In the genomic region with DNA sequence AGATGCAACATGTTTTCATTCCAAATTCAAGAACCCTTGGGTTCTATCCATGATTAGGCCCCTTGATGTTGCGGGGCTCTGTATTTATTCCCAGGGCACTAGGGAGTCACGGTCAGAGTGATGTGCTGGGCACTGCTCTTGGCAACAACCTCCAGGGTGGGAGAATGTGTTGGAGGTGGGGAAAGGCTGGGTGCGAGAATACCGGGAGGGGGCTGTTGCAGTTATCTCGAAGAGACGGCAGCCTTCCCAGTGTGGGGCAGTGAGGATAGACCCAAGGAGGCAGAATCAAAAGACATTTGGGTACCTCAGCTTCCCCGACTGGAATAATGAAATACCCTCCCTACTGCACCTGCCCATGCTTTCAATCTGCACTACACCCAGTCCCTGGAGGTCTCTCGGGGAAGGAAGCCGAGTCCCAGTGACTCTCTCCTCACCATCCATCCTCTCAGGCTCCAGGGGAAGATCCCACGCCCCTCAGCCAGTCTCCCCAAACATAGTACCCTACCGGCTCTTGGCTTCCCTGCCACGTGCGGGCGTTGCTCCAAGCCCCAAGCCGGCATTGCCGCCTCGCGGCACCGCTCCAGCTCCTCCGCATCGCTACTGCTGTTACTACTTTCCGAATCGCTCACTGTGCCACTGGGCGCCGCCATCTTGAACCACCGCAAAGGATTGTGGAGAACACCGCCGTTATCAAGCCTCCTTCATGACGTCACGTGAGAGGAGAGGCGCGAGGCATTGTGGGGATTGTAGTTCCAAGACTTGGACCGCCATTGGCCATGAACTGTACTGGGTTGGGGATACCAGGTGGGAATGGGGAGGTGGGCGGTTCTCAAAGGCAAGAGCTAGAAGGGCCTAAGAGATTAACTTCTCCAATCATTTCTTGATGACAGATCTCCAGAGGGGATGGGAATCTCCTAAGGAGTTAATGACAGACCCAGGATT, we compare ENCODE assay signal across 1 cellular context.
TF ChIP-seq lines count a peak whose summit lies in the region.

A gene with protein sequence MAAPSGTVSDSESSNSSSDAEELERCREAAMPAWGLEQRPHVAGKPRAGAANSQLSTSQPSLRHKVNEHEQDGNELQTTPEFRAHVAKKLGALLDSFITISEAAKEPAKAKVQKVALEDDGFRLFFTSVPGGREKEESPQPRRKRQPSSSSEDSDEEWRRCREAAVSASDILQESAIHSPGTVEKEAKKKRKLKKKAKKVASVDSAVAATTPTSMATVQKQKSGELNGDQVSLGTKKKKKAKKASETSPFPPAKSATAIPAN (minus strand): TSS at position 663 of the 942 bp plus-strand sequence. CDS start 13 bp downstream, at position 650.

TF ChIP-seq in HepG2, 621 proteins besides CTCF, POLR2A, EP300 and RAD21 (continued from another document and continues in another):
- TF ChIP-seq, protein P1, sequence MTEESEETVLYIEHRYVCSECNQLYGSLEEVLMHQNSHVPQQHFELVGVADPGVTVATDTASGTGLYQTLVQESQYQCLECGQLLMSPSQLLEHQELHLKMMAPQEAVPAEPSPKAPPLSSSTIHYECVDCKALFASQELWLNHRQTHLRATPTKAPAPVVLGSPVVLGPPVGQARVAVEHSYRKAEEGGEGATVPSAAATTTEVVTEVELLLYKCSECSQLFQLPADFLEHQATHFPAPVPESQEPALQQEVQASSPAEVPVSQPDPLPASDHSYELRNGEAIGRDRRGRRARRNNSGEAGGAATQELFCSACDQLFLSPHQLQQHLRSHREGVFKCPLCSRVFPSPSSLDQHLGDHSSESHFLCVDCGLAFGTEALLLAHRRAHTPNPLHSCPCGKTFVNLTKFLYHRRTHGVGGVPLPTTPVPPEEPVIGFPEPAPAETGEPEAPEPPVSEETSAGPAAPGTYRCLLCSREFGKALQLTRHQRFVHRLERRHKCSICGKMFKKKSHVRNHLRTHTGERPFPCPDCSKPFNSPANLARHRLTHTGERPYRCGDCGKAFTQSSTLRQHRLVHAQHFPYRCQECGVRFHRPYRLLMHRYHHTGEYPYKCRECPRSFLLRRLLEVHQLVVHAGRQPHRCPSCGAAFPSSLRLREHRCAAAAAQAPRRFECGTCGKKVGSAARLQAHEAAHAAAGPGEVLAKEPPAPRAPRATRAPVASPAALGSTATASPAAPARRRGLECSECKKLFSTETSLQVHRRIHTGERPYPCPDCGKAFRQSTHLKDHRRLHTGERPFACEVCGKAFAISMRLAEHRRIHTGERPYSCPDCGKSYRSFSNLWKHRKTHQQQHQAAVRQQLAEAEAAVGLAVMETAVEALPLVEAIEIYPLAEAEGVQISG (CRISPR knock-in tag; IDR thresholded peaks at IDR 0.05), result peak; percentile 94
- TF ChIP-seq ZNF468 (CRISPR knock-in tag; IDR thresholded peaks at IDR 0.05) (no peak), ATF7 (IDR thresholded peaks at IDR 0.05) (peak; percentile 97), ATF7 (CRISPR knock-in tag; IDR thresholded peaks at IDR 0.05) (0 out of 2 replicates have a peak, but pooled peaks have one; percentile 70), KDM5A (IDR thresholded peaks at IDR 0.05; ENCODE audit: borderline replicate concordance, low read length) (peak; percentile 97), ZSCAN20 (CRISPR knock-in tag; IDR thresholded peaks at IDR 0.05; ENCODE audit: borderline replicate concordance) (no peak), ARNT2 (CRISPR knock-in tag; IDR thresholded peaks at IDR 0.05; ENCODE audit: low read depth) (0 out of 2 replicates have a peak, but pooled peaks have one; percentile 39), IKZF5 (CRISPR knock-in tag; IDR thresholded peaks at IDR 0.05) (peak; percentile 50; the same call in 1 of the 2 replicates), JARID2 (CRISPR knock-in tag; IDR thresholded peaks at IDR 0.05; ENCODE audit: insufficient replicate concordance) (no peak), ARID3A (IDR thresholded peaks at IDR 0.05; ENCODE audit: low read depth, low read length) (peak; percentile 42; the same call in 1 of the 2 replicates), ZSCAN12 (CRISPR knock-in tag; IDR thresholded peaks at IDR 0.05) (no peak), ZNF709 (CRISPR knock-in tag; IDR thresholded peaks at IDR 0.05) (no peak), HOXA5 (CRISPR knock-in tag; IDR thresholded peaks at IDR 0.05) (no peak), ZNF784 (CRISPR knock-in tag; IDR thresholded peaks at IDR 0.05; ENCODE audit: borderline replicate concordance) (peak; percentile 64; the same call in 1 of the 2 replicates), GPN1 (CRISPR knock-in tag; IDR thresholded peaks at IDR 0.05; ENCODE audit: borderline replicate concordance) (no peak), HHEX (CRISPR knock-in tag; IDR thresholded peaks at IDR 0.05) (0 out of 2 replicates have a peak, but pooled peaks have one; percentile 39), ZNF564 (CRISPR knock-in tag; IDR thresholded peaks at IDR 0.05) (no peak), SKI (IDR thresholded peaks at IDR 0.05; ENCODE audit: partially characterized antibody) (no peak), TGIF2 (CRISPR knock-in tag; IDR thresholded peaks at IDR 0.05) (peak; percentile 37; the same call in 1 of the 2 replicates), ZNF44 (CRISPR knock-in tag; IDR thresholded peaks at IDR 0.05) (peak; percentile 85; the same call in 1 of the 2 replicates), ZNF101 (CRISPR knock-in tag; IDR thresholded peaks at IDR 0.05; ENCODE audit: borderline replicate concordance, low read depth) (no peak), AKNA (CRISPR knock-in tag; IDR thresholded peaks at IDR 0.05; ENCODE audit: borderline replicate concordance) (no peak), ATF1 (CRISPR knock-in tag; IDR thresholded peaks at IDR 0.05) (peak; percentile 98), ZNF724P (CRISPR knock-in tag; IDR thresholded peaks at IDR 0.05; ENCODE audit: borderline replicate concordance) (no peak)
- TF ChIP-seq, protein P2, sequence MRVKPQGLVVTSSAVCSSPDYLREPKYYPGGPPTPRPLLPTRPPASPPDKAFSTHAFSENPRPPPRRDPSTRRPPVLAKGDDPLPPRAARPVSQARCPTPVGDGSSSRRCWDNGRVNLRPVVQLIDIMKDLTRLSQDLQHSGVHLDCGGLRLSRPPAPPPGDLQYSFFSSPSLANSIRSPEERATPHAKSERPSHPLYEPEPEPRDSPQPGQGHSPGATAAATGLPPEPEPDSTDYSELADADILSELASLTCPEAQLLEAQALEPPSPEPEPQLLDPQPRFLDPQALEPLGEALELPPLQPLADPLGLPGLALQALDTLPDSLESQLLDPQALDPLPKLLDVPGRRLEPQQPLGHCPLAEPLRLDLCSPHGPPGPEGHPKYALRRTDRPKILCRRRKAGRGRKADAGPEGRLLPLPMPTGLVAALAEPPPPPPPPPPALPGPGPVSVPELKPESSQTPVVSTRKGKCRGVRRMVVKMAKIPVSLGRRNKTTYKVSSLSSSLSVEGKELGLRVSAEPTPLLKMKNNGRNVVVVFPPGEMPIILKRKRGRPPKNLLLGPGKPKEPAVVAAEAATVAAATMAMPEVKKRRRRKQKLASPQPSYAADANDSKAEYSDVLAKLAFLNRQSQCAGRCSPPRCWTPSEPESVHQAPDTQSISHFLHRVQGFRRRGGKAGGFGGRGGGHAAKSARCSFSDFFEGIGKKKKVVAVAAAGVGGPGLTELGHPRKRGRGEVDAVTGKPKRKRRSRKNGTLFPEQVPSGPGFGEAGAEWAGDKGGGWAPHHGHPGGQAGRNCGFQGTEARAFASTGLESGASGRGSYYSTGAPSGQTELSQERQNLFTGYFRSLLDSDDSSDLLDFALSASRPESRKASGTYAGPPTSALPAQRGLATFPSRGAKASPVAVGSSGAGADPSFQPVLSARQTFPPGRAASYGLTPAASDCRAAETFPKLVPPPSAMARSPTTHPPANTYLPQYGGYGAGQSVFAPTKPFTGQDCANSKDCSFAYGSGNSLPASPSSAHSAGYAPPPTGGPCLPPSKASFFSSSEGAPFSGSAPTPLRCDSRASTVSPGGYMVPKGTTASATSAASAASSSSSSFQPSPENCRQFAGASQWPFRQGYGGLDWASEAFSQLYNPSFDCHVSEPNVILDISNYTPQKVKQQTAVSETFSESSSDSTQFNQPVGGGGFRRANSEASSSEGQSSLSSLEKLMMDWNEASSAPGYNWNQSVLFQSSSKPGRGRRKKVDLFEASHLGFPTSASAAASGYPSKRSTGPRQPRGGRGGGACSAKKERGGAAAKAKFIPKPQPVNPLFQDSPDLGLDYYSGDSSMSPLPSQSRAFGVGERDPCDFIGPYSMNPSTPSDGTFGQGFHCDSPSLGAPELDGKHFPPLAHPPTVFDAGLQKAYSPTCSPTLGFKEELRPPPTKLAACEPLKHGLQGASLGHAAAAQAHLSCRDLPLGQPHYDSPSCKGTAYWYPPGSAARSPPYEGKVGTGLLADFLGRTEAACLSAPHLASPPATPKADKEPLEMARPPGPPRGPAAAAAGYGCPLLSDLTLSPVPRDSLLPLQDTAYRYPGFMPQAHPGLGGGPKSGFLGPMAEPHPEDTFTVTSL (CRISPR knock-in tag; IDR thresholded peaks at IDR 0.05; ENCODE audit: borderline replicate concordance), result no peak
- TF ChIP-seq, protein P3, sequence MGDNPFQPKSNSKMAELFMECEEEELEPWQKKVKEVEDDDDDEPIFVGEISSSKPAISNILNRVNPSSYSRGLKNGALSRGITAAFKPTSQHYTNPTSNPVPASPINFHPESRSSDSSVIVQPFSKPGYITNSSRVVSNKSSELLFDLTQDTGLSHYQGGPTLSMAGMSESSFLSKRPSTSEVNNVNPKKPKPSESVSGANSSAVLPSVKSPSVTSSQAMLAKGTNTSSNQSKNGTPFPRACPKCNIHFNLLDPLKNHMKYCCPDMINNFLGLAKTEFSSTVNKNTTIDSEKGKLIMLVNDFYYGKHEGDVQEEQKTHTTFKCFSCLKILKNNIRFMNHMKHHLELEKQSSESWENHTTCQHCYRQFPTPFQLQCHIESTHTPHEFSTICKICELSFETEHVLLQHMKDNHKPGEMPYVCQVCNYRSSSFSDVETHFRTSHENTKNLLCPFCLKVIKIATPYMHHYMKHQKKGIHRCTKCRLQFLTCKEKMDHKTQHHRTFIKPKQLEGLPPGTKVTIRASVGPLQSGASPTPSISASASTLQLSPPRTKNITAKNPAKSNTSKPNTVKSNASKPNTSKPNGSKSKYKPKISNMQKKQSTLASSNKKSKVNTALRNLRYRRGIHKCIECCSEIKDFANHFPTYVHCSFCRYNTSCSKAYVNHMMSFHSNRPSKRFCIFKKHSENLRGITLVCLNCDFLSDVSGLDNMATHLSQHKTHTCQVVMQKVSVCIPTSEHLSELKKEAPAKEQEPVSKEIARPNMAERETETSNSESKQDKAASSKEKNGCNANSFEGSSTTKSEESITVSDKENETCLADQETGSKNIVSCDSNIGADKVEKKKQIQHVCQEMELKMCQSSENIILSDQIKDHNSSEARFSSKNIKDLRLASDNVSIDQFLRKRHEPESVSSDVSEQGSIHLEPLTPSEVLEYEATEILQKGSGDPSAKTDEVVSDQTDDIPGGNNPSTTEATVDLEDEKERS (CRISPR knock-in tag; IDR thresholded peaks at IDR 0.05), result peak; percentile 86; the same call in 1 of the 2 replicates
